ENCODE assay signal across 21 cellular contexts in genomic region chr6:25032964-25033363, GRCh38.
"Had no signal": no experiment of that assay in that cellular context is flagged by ENCODE, and none has a peak within 500 bp of the region (broad histone marks: within the 10 kb centered on the region; RNA-seq: fewer than 3 reads in every experiment).

No MANE protein-coding gene starts in this region.

- H3K9me3 ChIP-seq: left lung, prostate gland, spleen, thoracic aorta, vagina had no signal

- H3K27me3 ChIP-seq: brain microvascular endothelial cell, foreskin keratinocyte, left lung, spleen, vagina had no signal

- H3K4me3 Mint-ChIP-seq: activated T-helper 1 cell treated with anti-CD3 and anti-CD28 coated beads, Interleukin-12 subunit alpha, Interleukin-12 subunit beta, Interleukin-2, Interleukin-4 antibody, amounts not matched to agents 30 ng/mL and 10 ng/mL and 1 ng/mL, durations not matched to agents 14 hours and 24 hours and 36 hours; naive thymus-derived CD4-positive, alpha-beta T cell; type B pancreatic cell had no signal

- H3K27ac ChIP-seq: brain microvascular endothelial cell, foreskin keratinocyte, left lung, prostate gland, spleen, thoracic aorta, vagina had no signal

- ATAC-seq: activated naive CD4-positive, alpha-beta T cell treated with anti-CD3 and anti-CD28 coated beads, Interleukin-2, amount 50 U/mL, for 72 hours; foreskin keratinocyte; left lung; naive thymus-derived CD4-positive, alpha-beta T cell had no signal

- H3K27me3 Mint-ChIP-seq: naive thymus-derived CD4-positive, alpha-beta T cell; type B pancreatic cell had no signal

- H3K27ac Mint-ChIP-seq: activated naive CD4-positive, alpha-beta T cell treated with anti-CD3 and anti-CD28 coated beads, Interleukin-2, amount 50 U/mL, for 72 hours; activated T-helper 1 cell treated with anti-CD3 and anti-CD28 coated beads, Interleukin-12 subunit alpha, Interleukin-12 subunit beta, Interleukin-2, Interleukin-4 antibody, amounts not matched to agents 30 ng/mL and 10 ng/mL and 1 ng/mL, durations not matched to agents 14 hours and 24 hours and 36 hours; type B pancreatic cell had no signal

- H3K4me3 ChIP-seq: left lung, lung, prostate gland, spleen, thoracic aorta, vagina had no signal

- H3K4me1 ChIP-seq: foreskin keratinocyte, prostate gland had no signal

- DNase-seq: activated CD8-positive, alpha-beta memory T cell treated with anti-CD3 and anti-CD28 coated beads, Interleukin-2, amount 50 U/mL, for 48 hours; activated gamma-delta T cell treated with Interleukin-2 at 50 U/mL for 16 hours; aorta; brain microvascular endothelial cell; caudate nucleus; dermis blood vessel endothelial cell; effector CD8-positive, alpha-beta T cell; foreskin keratinocyte; naive thymus-derived CD4-positive, alpha-beta T cell; spleen; stimulated activated CD4-positive, alpha-beta T cell treated with anti-CD3 and anti-CD28 coated beads, Interleukin-4, amount 100 ng/mL, for 1 hour; stimulated activated naive CD4-positive, alpha-beta T cell treated with Interleukin-2 at 50 U/mL for 16 hours; T-helper 9 cell had no signal

- H3K36me3 ChIP-seq: brain microvascular endothelial cell, left lung, prostate gland, spleen, thoracic aorta, vagina had no signal

- H3K36me3 Mint-ChIP-seq: type B pancreatic cell had no signal

- H3K9me3 Mint-ChIP-seq: activated naive CD4-positive, alpha-beta T cell treated with anti-CD3 and anti-CD28 coated beads, Interleukin-2, amount 50 U/mL, for 72 hours; activated T-helper 1 cell treated with anti-CD3 and anti-CD28 coated beads, Interleukin-12 subunit alpha, Interleukin-12 subunit beta, Interleukin-2, Interleukin-4 antibody, amounts not matched to agents 30 ng/mL and 10 ng/mL and 1 ng/mL, durations not matched to agents 14 hours and 24 hours and 36 hours; naive thymus-derived CD4-positive, alpha-beta T cell; type B pancreatic cell had no signal
